Comparison of ENCODE assay signal across 24 cellular contexts in the genomic region with DNA sequence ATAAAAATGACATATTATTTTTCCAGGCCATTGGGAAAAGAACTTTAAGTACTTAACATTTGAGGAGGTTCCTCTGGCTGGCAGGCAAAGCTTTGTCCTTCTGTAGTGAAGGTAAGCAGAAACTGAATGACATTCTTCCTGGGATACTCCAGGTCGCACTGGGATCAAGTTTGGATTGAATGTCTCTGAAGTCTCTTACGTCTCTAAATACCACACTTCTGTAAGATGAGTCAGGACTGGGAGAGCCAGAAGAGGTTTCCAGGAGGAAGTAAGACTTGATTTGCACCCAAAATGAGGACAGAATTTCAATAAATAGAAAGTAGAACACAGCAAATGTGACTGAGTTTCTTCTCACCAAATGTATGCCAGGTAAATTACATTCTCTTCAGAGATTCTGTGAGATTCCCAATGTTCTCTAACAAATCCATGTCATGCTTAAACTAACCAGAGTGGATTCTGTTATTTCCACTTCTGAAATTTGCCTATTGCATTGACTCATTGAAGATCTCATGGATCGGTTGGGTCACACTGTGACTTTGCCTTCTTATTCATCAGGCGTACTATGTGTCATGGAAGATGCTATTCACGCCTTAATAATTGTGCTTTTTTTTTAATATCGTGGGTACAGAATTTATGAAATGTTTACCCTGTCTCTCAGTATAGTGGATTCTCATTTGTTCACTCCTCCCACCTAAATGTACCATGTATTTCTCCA. TPM values are rescaled to one million over a fixed set of nuclear protein-coding genes. Genes with fewer than 3 reads are reported as not detected.
A peak's percentile ranks its signal among the peaks of the same experiment; 100 is the strongest.
DNase-seq lines count a peak whose midpoint lies in the region; ATAC-seq and TF ChIP-seq lines count a peak whose summit lies in the region.
"Had no signal": no experiment of that assay in that cellular context is flagged by ENCODE, and none has a peak within 500 bp of the region (broad histone marks: within the 10 kb centered on the region; RNA-seq: fewer than 3 reads in every experiment).

No MANE protein-coding gene starts in this region.

- no peak overlapping the region for H3K27ac ChIP-seq in mesenchymal stem cell (ENCODE audit: low read length, poor library complexity, severe bottlenecking)
- H3K27ac ChIP-seq in spleen: no peak overlapping the region
- H3K27ac ChIP-seq: body of pancreas, colonic mucosa, right atrium auricular region, vagina had no signal

- H2BK120ac ChIP-seq in mesenchymal stem cell (ENCODE audit: low read depth, low read length): no peak overlapping the region

- no peaks in the 10 kb centered on the region for H3K79me1 ChIP-seq in mesenchymal stem cell (replicated peaks; ENCODE audit: low read length, poor library complexity, severe bottlenecking)

- H3K9me3 ChIP-seq in mesenchymal stem cell (ENCODE audit: control insufficient read depth, low read length) (no peaks in the 10 kb centered on the region), spleen (no peaks in the 10 kb centered on the region)
- H3K9me3 ChIP-seq: body of pancreas, colonic mucosa, right atrium auricular region, vagina had no signal

- H3K36me3 ChIP-seq in mesenchymal stem cell (ENCODE audit: control insufficient read depth in 1 of 2, insufficient read depth in 2 of 2, low read depth in 1 of 2, low read length in 2 of 2) (no peaks in the 10 kb centered on the region), spleen (no peaks in the 10 kb centered on the region)
- H3K36me3 ChIP-seq: colonic mucosa, right atrium auricular region, vagina had no signal

- ATAC-seq in HG02852 (IDR thresholded peaks at IDR 0.05; ENCODE audit: unreplicated experiment) (no peak), HG02623 (IDR thresholded peaks at IDR 0.05; ENCODE audit: unreplicated experiment) (no peak)
- ATAC-seq: activated CD4-positive, alpha-beta T cell treated with anti-CD3 and anti-CD28 coated beads for 36 hours; body of pancreas; T-cell had no signal

- DNase-seq in AG10803 (ENCODE audit: low read depth): peak; percentile 69
- DNase-seq in M059J (ENCODE audit: low read depth): peak; percentile 76
- peak; percentile 65 for DNase-seq in choroid plexus epithelial cell (ENCODE audit: low read depth)
- DNase-seq in mesenchymal stem cell: peak; percentile 46
- no peak for DNase-seq in spleen
- no peak for DNase-seq in NCI-H1048 (lab: John Stamatoyannopoulos, UW)
- DNase-seq: activated CD4-positive, alpha-beta T cell treated with anti-CD3 and anti-CD28 coated beads for 36 hours; body of pancreas; colonic mucosa; DMS53; foreskin melanocyte; hypothalamus; NCI-H1417 treated with DMSO at 0.1 percent for 48 hours; NCI-H69; nucleus accumbens; SHP77; stimulated activated CD4-positive, alpha-beta T cell treated with anti-CD3 and anti-CD28 coated beads, Interleukin-15, amount 100 ng/mL, for 24 hours; T-cell had no signal

- H3K9ac ChIP-seq in mesenchymal stem cell (ENCODE audit: low read length): no peak overlapping the region

- H3K4me3 ChIP-seq in AG10803 (ENCODE audit: low read length) (no peak overlapping the region), choroid plexus epithelial cell (ENCODE audit: low read depth, low read length) (no peak overlapping the region), mesenchymal stem cell (ENCODE audit: insufficient read depth in 1 of 2, low read depth in 1 of 2, low read length in 2 of 2) (no peak overlapping the region), spleen (no peak overlapping the region)
- H3K4me3 ChIP-seq: body of pancreas, colonic mucosa, lung, right atrium auricular region, vagina had no signal

- H4K91ac ChIP-seq in mesenchymal stem cell (ENCODE audit: low read length): no peak overlapping the region

- 70% methylated on average over 5 of the region's 6 CpGs for WGBS in mesenchymal stem cell
- 73 to 94% (median 86%) methylated on average over 6 of the region's 6 CpGs for WGBS in spleen, 5 donors

- H2BK12ac ChIP-seq in mesenchymal stem cell (ENCODE audit: low read length in 2 of 2): no peak overlapping the region

- no peak overlapping the region for H3K14ac ChIP-seq in mesenchymal stem cell (ENCODE audit: low read length in 2 of 2)

- no peak overlapping the region for H2AFZ ChIP-seq in mesenchymal stem cell (ENCODE audit: low read depth, low read length)

- H3K23ac ChIP-seq in mesenchymal stem cell (ENCODE audit: low read length in 2 of 2): no peak overlapping the region

- no peak overlapping the region for H2BK15ac ChIP-seq in mesenchymal stem cell (ENCODE audit: low read depth, poor library complexity, severe bottlenecking)

- no peak for TF ChIP-seq CTCF in AG10803 (conservative IDR thresholded peaks at IDR 0.05; ENCODE audit: low read length)
- TF ChIP-seq CTCF in choroid plexus epithelial cell (conservative IDR thresholded peaks at IDR 0.05; ENCODE audit: low read depth, low read length): no peak
- no peak for TF ChIP-seq CTCF in spleen (IDR thresholded peaks at IDR 0.05 in 8 of 11, conservative IDR thresholded peaks at IDR 0.05 in 3 of 11)

- no peak overlapping the region for H2BK5ac ChIP-seq in mesenchymal stem cell (ENCODE audit: low read depth, low read length, poor library complexity, severe bottlenecking)

- H3K27me3 ChIP-seq in mesenchymal stem cell (ENCODE audit: control insufficient read depth in 1 of 2, insufficient read depth in 1 of 2, low read length in 2 of 2): no peaks in the 10 kb centered on the region
- H3K27me3 ChIP-seq in spleen (replicated peaks in 1 of 7): peaks cover 0 to 4% (median 0%) of the 10 kb centered on the region in 7 donors
- H3K27me3 ChIP-seq: body of pancreas, colonic mucosa, right atrium auricular region, vagina had no signal

- no peak overlapping the region for H3K18ac ChIP-seq in mesenchymal stem cell (ENCODE audit: low read depth in 1 of 2, low read length in 2 of 2)

- H3K4me2 ChIP-seq in mesenchymal stem cell (ENCODE audit: low read length, poor library complexity, severe bottlenecking): no peak overlapping the region

- H2AK5ac ChIP-seq in mesenchymal stem cell (ENCODE audit: low read length, severe bottlenecking): no peak overlapping the region

- intact Hi-C loops in spleen (cut with DNase I; ENCODE audit: low total_unique reads): no loop called here

- H3K4me1 ChIP-seq in mesenchymal stem cell (ENCODE audit: control insufficient read depth, insufficient read depth, low read depth, low read length): no peaks in the 10 kb centered on the region
- H3K4me1 ChIP-seq in spleen: no peaks in the 10 kb centered on the region
- H3K4me1 ChIP-seq: body of pancreas, colonic mucosa, right atrium auricular region, vagina had no signal

- H4K8ac ChIP-seq in mesenchymal stem cell (ENCODE audit: low read length): no peak overlapping the region

- TF ChIP-seq POLR2A in spleen (IDR thresholded peaks at IDR 0.05): no peak

- no peak overlapping the region for H3K4ac ChIP-seq in mesenchymal stem cell (ENCODE audit: low read depth in 1 of 2, low read length in 2 of 2)

RNA-seq across cellular contexts. Expression of gene VIT, which starts 25.5 kb away (rescaled TPM):
- total RNA-seq in M059J (2014; rRNA removed; shearing (Covaris generic)): 34.0 and 44.7 TPM in 2 replicates
- polyA plus RNA-seq in mesenchymal stem cell (2013, experiment 1 of 2): not detected
- polyA plus RNA-seq in mesenchymal stem cell (2013, experiment 2 of 2): not detected
- total RNA-seq in spleen: under 1 TPM in 1 of 7 donors, not detected in 6; 0.66 TPM
- under 1 TPM; 0.05 to 0.74 (median 0.11) TPM for polyA plus RNA-seq in spleen
- total RNA-seq: A673; activated CD4-positive, alpha-beta T cell treated with anti-CD3 and anti-CD28 coated beads for 36 hours had no signal

Comparison
In these comparisons a context has a peak if more than half of its experiments do, and no peak if none do; other contexts are left out.
1. DNase-seq: peak in AG10803 (single experiment), M059J (single experiment), choroid plexus epithelial cell (single experiment) and mesenchymal stem cell (single experiment); none in spleen (single experiment) and NCI-H1048 (single experiment).
2. RNA of gene VIT, which starts 25.5 kb away (total RNA-seq): 34.0 to 44.7 TPM in M059J; 0.66 TPM in spleen; every median in the first group is over 10 times any median in the second.